8 cellular contexts compared by ENCODE assay signal in genomic region chr12:70365648-70366518, GRCh38. TPM values are rescaled to one million over a fixed set of nuclear protein-coding genes. Genes with fewer than 3 reads are reported as not detected.
DNase-seq lines count a peak whose midpoint lies in the region; ATAC-seq, FAIRE-seq and TF ChIP-seq lines count a peak whose summit lies in the region.

A gene with protein sequence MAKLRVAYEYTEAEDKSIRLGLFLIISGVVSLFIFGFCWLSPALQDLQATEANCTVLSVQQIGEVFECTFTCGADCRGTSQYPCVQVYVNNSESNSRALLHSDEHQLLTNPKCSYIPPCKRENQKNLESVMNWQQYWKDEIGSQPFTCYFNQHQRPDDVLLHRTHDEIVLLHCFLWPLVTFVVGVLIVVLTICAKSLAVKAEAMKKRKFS (plus strand): TSS chr12:70366290. CDS start chr12:70366735, 445 bp downstream.

- DNase-seq in BE2C (peak; percentile 79), NCI-H774 (lab: John Stamatoyannopoulos, UW) (peak; percentile 84), endothelial cell of umbilical vein (ENCODE audit: low read depth, low spot score) (peak; percentile 51)
- peak; percentile 19 for DNase-seq in activated CD8-positive, alpha-beta memory T cell treated with anti-CD3 and anti-CD28 coated beads, Interleukin-2, amount 50 U/mL, for 24 hours (ENCODE audit: extremely low read depth)
- peak; percentile 44 to 53 for DNase-seq in stimulated activated CD8-positive, alpha-beta memory T cell treated with anti-CD3 and anti-CD28 coated beads, Interleukin-7, amount 100 ng/mL, for 48 hours (ENCODE audit: extremely low read depth in 1 of 2, low read depth in 1 of 2)

- H3K9ac ChIP-seq in endothelial cell of umbilical vein (replicated peaks; ENCODE audit: extremely low read depth, insufficient read depth, low read length) (no peak within 1 kb of the TSS), muscle layer of colon (ENCODE audit: low read length) (no peak within 1 kb of the TSS)

- peak; percentile 76 for ATAC-seq in GM19351 (IDR thresholded peaks at IDR 0.05; ENCODE audit: unreplicated experiment)
- ATAC-seq in HG03442 (IDR thresholded peaks at IDR 0.05; ENCODE audit: unreplicated experiment): peak; percentile 87

- dilution Hi-C loops in endothelial cell of umbilical vein (cut with MboI; ENCODE audit: extremely low pct_ligation_motif_present, low sequenced_read_pairs): no loop called here

- H3K36me3 ChIP-seq in BE2C (no peaks in the 10 kb centered on the region), endothelial cell of umbilical vein (ENCODE audit: control insufficient read depth in 2 of 2, extremely low read depth in 1 of 2, insufficient read depth in 2 of 2, low read length in 2 of 2) (no peaks in the 10 kb centered on the region), muscle layer of colon (ENCODE audit: insufficient read depth, low read length) (no peaks in the 10 kb centered on the region)

- intact Hi-C loops in endothelial cell of umbilical vein (cut with micrococcal nuclease): loop anchor here (2.0 to 10.0 kb wide), 5 partner anchors 123 to 465 kb away; partner anchors contain the start of gene CNOT2

- H3K4me1 ChIP-seq in BE2C (no peaks in the 10 kb centered on the region), endothelial cell of umbilical vein (ENCODE audit: control insufficient read depth, extremely low read depth, insufficient read depth, low read length) (peaks cover 14% of the 10 kb centered on the region), muscle layer of colon (ENCODE audit: insufficient read depth, low read length) (peaks cover 7% of the 10 kb centered on the region)

- peak within 1 kb of the TSS; percentile 86 for H2AFZ ChIP-seq in endothelial cell of umbilical vein (ENCODE audit: low read depth, low read length)

- no peaks in the 10 kb centered on the region for H3K9me1 ChIP-seq in endothelial cell of umbilical vein (replicated peaks; ENCODE audit: control insufficient read depth, extremely low read depth, insufficient read depth, low read length)

- POLR2A ChIA-PET in endothelial cell of umbilical vein (lab: Charles Lee): no interaction called here

- H3K4me2 ChIP-seq in endothelial cell of umbilical vein (ENCODE audit: insufficient read depth, low read length): peak within 1 kb of the TSS; percentile 80

- TF ChIP-seq POLR2A in endothelial cell of umbilical vein (IDR thresholded peaks at IDR 0.05; ENCODE audit: low read depth, low read length): no peak

- H3K27ac ChIP-seq in endothelial cell of umbilical vein (ENCODE audit: insufficient read depth, low read depth, low read length): no peak within 1 kb of the TSS
- no peak within 1 kb of the TSS for H3K27ac ChIP-seq in muscle layer of colon (ENCODE audit: low read depth, low read length)

- H3K9me3 ChIP-seq in BE2C: no peaks in the 10 kb centered on the region
- no peaks in the 10 kb centered on the region for H3K9me3 ChIP-seq in endothelial cell of umbilical vein (replicated peaks; ENCODE audit: control insufficient read depth, insufficient read depth, low read length)
- no peaks in the 10 kb centered on the region for H3K9me3 ChIP-seq in muscle layer of colon (ENCODE audit: low read length)

- CTCF ChIA-PET in endothelial cell of umbilical vein (lab: Charles Lee): interaction anchor here (0.6 to 1.7 kb wide), 5 partner anchors 9 to 465 kb away, joined by 3 to 8 read pairs (median 3); no protein-coding TSS in a partner anchor

- H4K20me1 ChIP-seq in endothelial cell of umbilical vein (replicated peaks; ENCODE audit: control insufficient read depth, extremely low read depth, insufficient read depth, low read length): no peaks in the 10 kb centered on the region

- H3K4me3 ChIP-seq in BE2C (ENCODE audit: low read depth, low read length): peak within 1 kb of the TSS; percentile 71
- H3K4me3 ChIP-seq in endothelial cell of umbilical vein (replicated peaks in 1 of 3; ENCODE audit: insufficient read depth in 1 of 3, low read depth in 1 of 3, low read length in 3 of 3): peak within 1 kb of the TSS; percentile 60 to 67 (median 64)
- H3K4me3 ChIP-seq in muscle layer of colon (ENCODE audit: low read depth in 1 of 2, low read length in 2 of 2): peak within 1 kb of the TSS; percentile 33 to 72

- TF ChIP-seq CTCF in BE2C (IDR thresholded peaks at IDR 0.05; ENCODE audit: low read depth, low read length) (no peak), endothelial cell of umbilical vein (IDR thresholded peaks at IDR 0.05; ENCODE audit: extremely low read depth in 1 of 2, insufficient read depth in 1 of 2, low read depth in 1 of 2, low read length in 2 of 2) (no peak)

- BruUV-seq in endothelial cell of umbilical vein (replicated peaks; lab: Mats Ljungman, UMichigan): no TSS peak

- H3K27me3 ChIP-seq in BE2C (peaks cover 51% of the 10 kb centered on the region), endothelial cell of umbilical vein (ENCODE audit: control insufficient read depth in 2 of 2, insufficient read depth in 2 of 2, low read length in 2 of 2) (peaks cover 16 to 33% of the 10 kb centered on the region in 2 experiments), muscle layer of colon (ENCODE audit: control insufficient read depth in 1 of 2, insufficient read depth in 2 of 2, low read length in 2 of 2) (peaks cover 9 to 24% of the 10 kb centered on the region in 2 donors)

- H3K79me2 ChIP-seq in endothelial cell of umbilical vein (ENCODE audit: control insufficient read depth, insufficient read depth, low read length): no peaks in the 10 kb centered on the region

- FAIRE-seq in endothelial cell of umbilical vein (lab: Jason Lieb, UNC): no peak

TF ChIP-seq in endothelial cell of umbilical vein, 7 proteins besides CTCF, POLR2A, EP300 and RAD21:
- TF ChIP-seq FOS (IDR thresholded peaks at IDR 0.05; ENCODE audit: borderline replicate concordance, insufficient read depth, low read length) (no peak), EZH2 (IDR thresholded peaks at IDR 0.05; ENCODE audit: borderline replicate concordance, low read depth, low read length, severe bottlenecking) (no peak), GATA2 (IDR thresholded peaks at IDR 0.05; ENCODE audit: insufficient read depth, insufficient read length, low read depth, low read length) (no peak), POLR2AphosphoS5 (IDR thresholded peaks at IDR 0.05; ENCODE audit: insufficient read depth, low read depth, low read length) (no peak), JUN (IDR thresholded peaks at IDR 0.05; ENCODE audit: borderline replicate concordance, insufficient read depth, insufficient read length, low read depth) (no peak), MYC (IDR thresholded peaks at IDR 0.05; ENCODE audit: low read depth, low read length) (no peak), MAX (IDR thresholded peaks at IDR 0.05; ENCODE audit: insufficient read depth, insufficient read length) (no peak)

RNA-seq across cellular contexts. Expression of the gene that starts here (rescaled TPM):
- polyA plus RNA-seq in BE2C (2012; ENCODE audit: insufficient read depth, insufficient read length, low read depth): not detected
- 0.97 and 2.1 TPM in 2 replicates for total RNA-seq in endothelial cell of umbilical vein
- 2.0 and 2.4 TPM in 2 replicates for polyA plus RNA-seq in endothelial cell of umbilical vein
- 1.9 and 2.3 TPM in 2 replicates for polyA plus RNA-seq in endothelial cell of umbilical vein (2011; cell fraction: cytosol; rRNA removed)
- 1.0 and 1.3 TPM in 2 replicates for polyA plus RNA-seq in endothelial cell of umbilical vein (2011; cell fraction: nucleus; rRNA removed)
- polyA plus RNA-seq in endothelial cell of umbilical vein (2012): 1.2 and 1.3 TPM in 2 replicates
- polyA minus RNA-seq in endothelial cell of umbilical vein: 2.2 TPM in 2 replicates
- not detected for polyA minus RNA-seq in endothelial cell of umbilical vein (2011; cell fraction: cytosol; rRNA and poly(A)+ RNA removed)
- polyA minus RNA-seq in endothelial cell of umbilical vein (2011; cell fraction: nucleus; rRNA and poly(A)+ RNA removed): 1.3 TPM in 2 replicates

Comparison
In these comparisons a context has a peak if more than half of its experiments do, and no peak if none do; other contexts are left out.
1. DNase-seq: peak in every context shown above with its lines; median percentile 84 in NCI-H774; 79 in BE2C; 51 in endothelial cell of umbilical vein; 48 in stimulated activated CD8-positive, alpha-beta memory T cell treated with anti-CD3 and anti-CD28 coated beads, Interleukin-7, amount 100 ng/mL, for 48 hours; 19 in activated CD8-positive, alpha-beta memory T cell treated with anti-CD3 and anti-CD28 coated beads, Interleukin-2, amount 50 U/mL, for 24 hours.